In the genomic region with DNA sequence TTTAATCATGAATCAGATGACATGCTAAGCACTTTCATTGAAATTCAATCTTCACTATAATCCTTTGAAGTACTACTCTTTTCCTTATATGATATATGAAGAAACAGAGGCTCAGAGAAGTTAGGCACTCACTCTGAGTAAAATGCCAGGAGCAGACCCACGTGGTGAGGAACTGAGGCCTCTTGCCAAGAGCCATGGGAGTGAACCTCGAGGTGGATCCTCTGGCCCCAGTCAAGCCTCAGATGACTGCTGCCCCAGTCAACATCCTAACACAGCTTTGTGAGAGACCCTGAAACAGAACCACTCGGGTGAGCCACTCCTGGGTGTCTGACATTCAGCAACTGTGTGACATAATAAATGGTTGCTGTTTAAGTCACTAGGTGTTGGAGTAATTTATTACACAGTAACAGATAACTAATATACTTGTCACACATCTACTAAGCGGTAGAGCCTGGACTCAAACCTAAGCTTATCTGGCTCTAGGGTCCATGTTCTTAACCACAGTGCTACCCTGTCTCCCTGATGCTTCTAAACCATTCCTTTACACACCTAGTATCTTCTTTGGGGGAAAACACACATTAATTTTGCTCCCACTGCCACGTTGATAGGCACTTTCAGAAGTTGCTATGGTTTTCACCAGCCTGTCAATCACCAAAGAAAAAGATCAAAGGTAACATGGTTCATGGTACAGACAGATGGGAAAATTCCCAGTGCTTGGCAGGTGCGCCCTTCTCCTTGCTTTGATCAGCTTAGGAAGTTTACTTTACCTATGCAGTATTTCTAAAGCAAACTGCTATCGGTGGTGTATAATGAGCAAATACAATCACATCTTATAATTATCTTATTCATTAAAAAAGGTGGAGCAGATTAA, we compare ENCODE assay signal across 23 cellular contexts.
DNase-seq lines count a peak whose midpoint lies in the region; ATAC-seq, FAIRE-seq and TF ChIP-seq lines count a peak whose summit lies in the region.
"Had no signal": no experiment of that assay in that cellular context is flagged by ENCODE, and none has a peak within 500 bp of the region (broad histone marks: within the 10 kb centered on the region; RNA-seq: fewer than 3 reads in every experiment).

No MANE protein-coding gene starts in this region.

- DNase-seq in NCI-H748 (lab: John Stamatoyannopoulos, UW; ENCODE audit: unreplicated experiment) (peak; percentile 90), NCI-H748 treated with DMSO at 0.1 percent for 48 hours (lab: John Stamatoyannopoulos, UW) (no peak), DMS53 (lab: John Stamatoyannopoulos, UW) (peak; percentile 68), NCI-H69 (lab: John Stamatoyannopoulos, UW) (peak; percentile 84), mucosa of descending colon (no peak), frontal cortex (ENCODE audit: low spot score in 2 of 2) (no peak), NK-92 (lab: John Stamatoyannopoulos, UW; ENCODE audit: unreplicated experiment) (no peak), suprapubic skin (ENCODE audit: low spot score in 2 of 2) (no peak)
- DNase-seq: HCEC 1CT, KBM-7, MM.1S, NCI-H1048, NCI-H1436 treated with DMSO at 0.1 percent for 48 hours, NCI-H2029 treated with DMSO at 0.1 percent for 48 hours, NCI-H2171 treated with DMSO at 0.1 percent for 48 hours, NCI-H526, Peyer's patch, SJCRH30 had no signal

- H3K27ac ChIP-seq in suprapubic skin: no peak overlapping the region
- H3K27ac ChIP-seq: HL-60, Peyer's patch, SJCRH30 had no signal

- TF ChIP-seq CTCF in mucosa of descending colon (IDR thresholded peaks at IDR 0.05): no peak
- TF ChIP-seq CTCF in suprapubic skin (IDR thresholded peaks at IDR 0.05): no peak

- no peak for TF ChIP-seq POLR2A in suprapubic skin (IDR thresholded peaks at IDR 0.05)

- WGBS in suprapubic skin: 64% methylated on average over 6 of the region's 7 CpGs

- intact Hi-C loops in mucosa of descending colon (cut with DNase I, micrococcal nuclease): no loop called here

- H3K9me3 ChIP-seq in mucosa of descending colon (no peaks in the 10 kb centered on the region), suprapubic skin (no peaks in the 10 kb centered on the region)
- H3K9me3 ChIP-seq: Peyer's patch, SJCRH30 had no signal

- H3K36me3 ChIP-seq in mucosa of descending colon (ENCODE audit: low read depth) (no peaks in the 10 kb centered on the region), suprapubic skin (no peaks in the 10 kb centered on the region)
- H3K36me3 ChIP-seq: Peyer's patch, SJCRH30 had no signal

- no peak for TF ChIP-seq EP300 in suprapubic skin (IDR thresholded peaks at IDR 0.05)

- H3K27me3 ChIP-seq in suprapubic skin: no peaks in the 10 kb centered on the region
- H3K27me3 ChIP-seq: Peyer's patch, SJCRH30 had no signal

- H3K4me1 ChIP-seq in mucosa of descending colon (ENCODE audit: low read depth): no peaks in the 10 kb centered on the region
- H3K4me1 ChIP-seq in suprapubic skin: no peaks in the 10 kb centered on the region
- H3K4me1 ChIP-seq: Peyer's patch, SJCRH30 had no signal

- H3K4me3 ChIP-seq in mucosa of descending colon (no peak overlapping the region), suprapubic skin (no peak overlapping the region)
- H3K4me3 ChIP-seq: GM23338, Peyer's patch, SJCRH30 had no signal

- FAIRE-seq in frontal cortex (lab: Jason Lieb, UNC): no peak
- FAIRE-seq: A204.1, G401.6, GM18507 had no signal

- peak; percentile 64 for ATAC-seq in mucosa of descending colon
- ATAC-seq: GM23338 had no signal

Comparison
In these comparisons a context has a peak if more than half of its experiments do, and no peak if none do; other contexts are left out.
1. DNase-seq: peak in NCI-H748 (single experiment), DMS53 (single experiment) and NCI-H69 (single experiment); none in NCI-H748 treated with DMSO at 0.1 percent for 48 hours (single experiment), mucosa of descending colon (0 of 3), frontal cortex (0 of 2), NK-92 (single experiment) and suprapubic skin (0 of 2).